ENCODE assay signal across 10 cellular contexts in the genomic region with DNA sequence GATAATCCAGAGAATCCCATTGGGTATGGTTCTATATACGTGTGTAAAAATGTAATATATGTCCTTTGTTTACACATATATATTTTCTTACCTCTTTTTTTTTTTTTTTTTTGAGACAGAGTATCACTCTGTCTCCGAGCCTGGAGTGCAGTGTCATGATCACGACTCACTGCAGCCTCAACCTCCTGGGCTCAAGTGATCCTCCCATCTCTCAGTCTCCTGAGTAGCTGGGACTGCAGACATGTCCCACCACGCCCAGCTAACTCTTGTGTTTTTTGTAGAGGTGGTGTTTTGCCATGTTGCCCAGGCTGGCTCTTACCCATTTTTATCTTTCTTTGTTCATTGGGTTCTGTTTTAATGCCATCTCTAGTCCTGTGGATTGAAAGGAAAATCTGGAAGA. TPM values are rescaled to one million over a fixed set of nuclear protein-coding genes. Genes with fewer than 3 reads are reported as not detected.
DNase-seq lines count a peak whose midpoint lies in the region; ATAC-seq, FAIRE-seq and TF ChIP-seq lines count a peak whose summit lies in the region.
"Had no signal": no experiment of that assay in that cellular context is flagged by ENCODE, and none has a peak within 500 bp of the region (broad histone marks: within the 10 kb centered on the region; RNA-seq: fewer than 3 reads in every experiment).

No MANE protein-coding gene starts in this region.

- H3K27ac ChIP-seq in 22Rv1, result peak overlapping the region; percentile 3; the same call in 1 of the 2 replicates

- no peak overlapping the region for H3K4me3 Mint-ChIP-seq in activated CD4-positive, alpha-beta memory T cell treated with anti-CD3 and anti-CD28 coated beads for 36 hours

- H3K27me3 Mint-ChIP-seq in activated CD4-positive, alpha-beta memory T cell treated with anti-CD3 and anti-CD28 coated beads for 36 hours, result no peaks in the 10 kb centered on the region

- DNase-seq in GM12892 (ENCODE audit: insufficient read length) (no peak), islet precursor cell (peak; percentile 64), ecto neural progenitor cell (ENCODE audit: low spot score) (no peak), NCI-H2227 treated with DMSO at 0.1 percent for 48 hours (lab: John Stamatoyannopoulos, UW) (no peak)
- DNase-seq in activated CD4-positive, alpha-beta memory T cell treated with anti-CD3 and anti-CD28 coated beads for 36 hours, result peak; percentile 37
- no peak for DNase-seq in stimulated activated naive CD4-positive, alpha-beta T cell treated with Interleukin-2 at 50 U/mL for 16 hours (lab: John Stamatoyannopoulos, UW)
- DNase-seq: DMS153 had no signal

- H3K36me3 Mint-ChIP-seq in activated CD4-positive, alpha-beta memory T cell treated with anti-CD3 and anti-CD28 coated beads for 36 hours, result peaks cover 46% of the 10 kb centered on the region

- TF ChIP-seq CTCF in 22Rv1 (IDR thresholded peaks at IDR 0.05), result no peak

- H3K4me1 Mint-ChIP-seq in activated CD4-positive, alpha-beta memory T cell treated with anti-CD3 and anti-CD28 coated beads for 36 hours (ENCODE audit: low read depth), result peaks cover 43% of the 10 kb centered on the region

- peak overlapping the region; percentile 59 for H3K27ac Mint-ChIP-seq in activated CD4-positive, alpha-beta memory T cell treated with anti-CD3 and anti-CD28 coated beads for 36 hours

- no peak for ATAC-seq in GM21825 (IDR thresholded peaks at IDR 0.05; ENCODE audit: unreplicated experiment)
- ATAC-seq: HepG2 had no signal

- no peaks in the 10 kb centered on the region for H3K9me3 Mint-ChIP-seq in activated CD4-positive, alpha-beta memory T cell treated with anti-CD3 and anti-CD28 coated beads for 36 hours

- CTCF ChIA-PET in activated CD4-positive, alpha-beta memory T cell treated with anti-CD3 and anti-CD28 coated beads for 36 hours (lab: Charles Lee), result interaction anchor here (0.8 to 1.2 kb wide), 3 partner anchors 79 to 161 kb away, joined by 3 to 4 read pairs (median 3); no protein-coding TSS in a partner anchor

- POLR2A ChIA-PET in activated CD4-positive, alpha-beta memory T cell treated with anti-CD3 and anti-CD28 coated beads for 36 hours (lab: Charles Lee), result interaction anchor here (0.7 kb wide), 1 partner anchor 73 kb away, joined by 3 read pairs; no protein-coding TSS in a partner anchor

- peak; percentile 38 for FAIRE-seq in GM12892 (lab: Jason Lieb, UNC)
- FAIRE-seq: HepG2 had no signal

- no peak for TF ChIP-seq POLR2A in GM12892 (IDR thresholded peaks at IDR 0.05; ENCODE audit: low read depth, low read length)

- intact Hi-C loops in activated CD4-positive, alpha-beta memory T cell treated with anti-CD3 and anti-CD28 coated beads for 36 hours (cut with micrococcal nuclease), result loop anchor here (5.0 kb wide), 1 partner anchor 99 kb away; no protein-coding TSS in a partner anchor

RNA-seq across cellular contexts. Expression of a gene that starts 59.5 kb away (rescaled TPM):
- 12.6 TPM for polyA plus RNA-seq in GM12892 (2012; ENCODE audit: missing spikeins)
- 10 to 100 TPM; 52.7 to 58.8 TPM for total RNA-seq in activated CD4-positive, alpha-beta memory T cell treated with anti-CD3 and anti-CD28 coated beads for 36 hours

Comparison
In these comparisons a context has a peak if more than half of its experiments do, and no peak if none do; other contexts are left out.
1. DNase-seq: peak in activated CD4-positive, alpha-beta memory T cell treated with anti-CD3 and anti-CD28 coated beads for 36 hours (single experiment) and islet precursor cell (single experiment); none in GM12892 (single experiment), ecto neural progenitor cell (single experiment), NCI-H2227 treated with DMSO at 0.1 percent for 48 hours (single experiment) and stimulated activated naive CD4-positive, alpha-beta T cell treated with Interleukin-2 at 50 U/mL for 16 hours (single experiment).